12 cellular contexts compared by ENCODE assay signal in genomic region chr20:10919549-10920140, GRCh38.
DNase-seq lines count a peak whose midpoint lies in the region; ATAC-seq and TF ChIP-seq lines count a peak whose summit lies in the region.
"Had no signal": no experiment of that assay in that cellular context is flagged by ENCODE, and none has a peak within 500 bp of the region (broad histone marks: within the 10 kb centered on the region; RNA-seq: fewer than 3 reads in every experiment).

No MANE protein-coding gene starts in this region.

- WGBS in heart right ventricle, 2 donors = 65 to 75% methylated on average over 5 of the region's 5 CpGs
- WGBS in upper lobe of left lung, 2 donors = 57 to 70% methylated on average over 4 to 5 of the region's 5 CpGs

- TF ChIP-seq POLR2A in upper lobe of left lung (IDR thresholded peaks at IDR 0.05) = no peak

- H3K4me3 ChIP-seq in heart right ventricle (no peak overlapping the region), upper lobe of left lung (no peak overlapping the region)
- H3K4me3 ChIP-seq: spleen had no signal

- H3K4me1 ChIP-seq in heart right ventricle = peaks cover 0 to 9% (median 0%) of the 10 kb centered on the region in 9 donors
- no peaks in the 10 kb centered on the region for H3K4me1 ChIP-seq in upper lobe of left lung

- intact Hi-C loops in heart right ventricle (cut with DNase I) = loop anchor here in 2 of 10 donors (10.0 kb wide), 2 partner anchors 55 to 245 kb away; partner anchors contain the start of gene JAG1 (in 1 of the 2)

- H3K9me3 Mint-ChIP-seq in WTC11 = peaks cover 9% of the 10 kb centered on the region

- CTCF ChIA-PET in WTC11 (lab: Charles Lee) = no interaction called here

- H3K36me3 Mint-ChIP-seq in WTC11 = no peaks in the 10 kb centered on the region
- H3K36me3 Mint-ChIP-seq: activated naive CD8-positive, alpha-beta T cell treated with anti-CD3 and anti-CD28 coated beads for 36 hours had no signal

- H3K4me3 Mint-ChIP-seq in WTC11 = no peak overlapping the region
- H3K4me3 Mint-ChIP-seq: activated naive CD8-positive, alpha-beta T cell treated with anti-CD3 and anti-CD28 coated beads for 36 hours had no signal

- TF ChIP-seq EP300 in upper lobe of left lung (IDR thresholded peaks at IDR 0.05) = no peak

- peak; percentile 93 for DNase-seq in HS-27A (ENCODE audit: low read depth)
- peak; percentile 51 for DNase-seq in astrocyte of the hippocampus (ENCODE audit: low read depth, low spot score)
- peak in 1 of 2 donors; percentile 31 for DNase-seq in heart right ventricle
- DNase-seq in upper lobe of left lung = no peak
- no peak for DNase-seq in WTC11 (ENCODE audit: low spot score)
- no peak for DNase-seq in stimulated activated CD4-positive, alpha-beta T cell treated with anti-CD3 and anti-CD28 coated beads, Interleukin-4, amount 100 ng/mL, for 4 hours
- DNase-seq: activated naive CD8-positive, alpha-beta T cell treated with anti-CD3 and anti-CD28 coated beads for 36 hours; Calu3; effector CD4-positive, alpha-beta T cell; NCI-H146; spleen had no signal

- H3K27ac ChIP-seq in heart right ventricle (no peak overlapping the region), upper lobe of left lung (no peak overlapping the region)
- H3K27ac ChIP-seq: spleen had no signal

- H3K4me1 Mint-ChIP-seq in WTC11 = peaks cover 7% of the 10 kb centered on the region
- H3K4me1 Mint-ChIP-seq: activated naive CD8-positive, alpha-beta T cell treated with anti-CD3 and anti-CD28 coated beads for 36 hours had no signal

- H3K9me3 ChIP-seq in heart right ventricle (peaks cover 0 to 7% (median 0%) of the 10 kb centered on the region in 11 donors), upper lobe of left lung (no peaks in the 10 kb centered on the region)

- no peaks in the 10 kb centered on the region; the same call in 1 of the 2 replicates for H3K27me3 Mint-ChIP-seq in WTC11 (ENCODE audit: low read depth)
- H3K27me3 Mint-ChIP-seq: activated naive CD8-positive, alpha-beta T cell treated with anti-CD3 and anti-CD28 coated beads for 36 hours had no signal

- ATAC-seq in heart right ventricle = peak in 5 of 8 donors; percentile 34 to 81 (median 56)
- peak; percentile 26 to 69 for ATAC-seq in upper lobe of left lung (ENCODE audit: low FRiP score in 2 of 2)
- no peak for ATAC-seq in WTC11
- no peak for ATAC-seq in HG03045 (IDR thresholded peaks at IDR 0.05; ENCODE audit: unreplicated experiment)

- H3K27ac Mint-ChIP-seq in WTC11 = no peak overlapping the region
- H3K27ac Mint-ChIP-seq: activated naive CD8-positive, alpha-beta T cell treated with anti-CD3 and anti-CD28 coated beads for 36 hours had no signal

- POLR2A ChIA-PET in WTC11 (lab: Charles Lee) = no interaction called here

- no peaks in the 10 kb centered on the region for H3K27me3 ChIP-seq in heart right ventricle
- no peaks in the 10 kb centered on the region for H3K27me3 ChIP-seq in upper lobe of left lung
- H3K27me3 ChIP-seq: spleen had no signal

- H3K36me3 ChIP-seq in heart right ventricle = no peaks in the 10 kb centered on the region
- H3K36me3 ChIP-seq in upper lobe of left lung = no peaks in the 10 kb centered on the region
- H3K36me3 ChIP-seq: spleen had no signal

- TF ChIP-seq CTCF in heart right ventricle (IDR thresholded peaks at IDR 0.05) (no peak), upper lobe of left lung (IDR thresholded peaks at IDR 0.05) (no peak), WTC11 (IDR thresholded peaks at IDR 0.05) (no peak)

TF ChIP-seq in WTC11, 78 proteins besides CTCF, POLR2A, EP300 and RAD21 (continues in another document):
- TF ChIP-seq ZBTB43 (CRISPR knock-in tag; IDR thresholded peaks at IDR 0.05) (no peak), ZNF532 (CRISPR knock-in tag; IDR thresholded peaks at IDR 0.05; ENCODE audit: borderline replicate concordance) (no peak), KAT7 (CRISPR knock-in tag; IDR thresholded peaks at IDR 0.05; ENCODE audit: borderline replicate concordance) (no peak), TEAD4 (CRISPR knock-in tag; IDR thresholded peaks at IDR 0.05) (no peak), MLX (CRISPR knock-in tag; IDR thresholded peaks at IDR 0.05) (no peak), JUN (CRISPR knock-in tag; IDR thresholded peaks at IDR 0.05) (no peak), E2F1 (CRISPR knock-in tag; IDR thresholded peaks at IDR 0.05) (no peak), GRHL2 (CRISPR knock-in tag; IDR thresholded peaks at IDR 0.05; ENCODE audit: insufficient replicate concordance, severe bottlenecking) (no peak), TP53 (CRISPR knock-in tag; IDR thresholded peaks at IDR 0.05) (no peak), ETV6 (CRISPR knock-in tag; IDR thresholded peaks at IDR 0.05) (no peak), ZNF423 (CRISPR knock-in tag; IDR thresholded peaks at IDR 0.05) (no peak)

Comparison
In these comparisons a context has a peak if more than half of its experiments do, and no peak if none do; other contexts are left out.
1. DNase-seq: peak in HS-27A (single experiment) and astrocyte of the hippocampus (single experiment); none in upper lobe of left lung (0 of 2), WTC11 (single experiment) and stimulated activated CD4-positive, alpha-beta T cell treated with anti-CD3 and anti-CD28 coated beads, Interleukin-4, amount 100 ng/mL, for 4 hours (0 of 2).
2. ATAC-seq: peak in heart right ventricle (5 of 8) and upper lobe of left lung (2 of 2); none in WTC11 (single experiment) and HG03045 (single experiment).